Comparison of ENCODE assay signal across 25 cellular contexts in genomic region chr16:49800441-49800840, GRCh38. TPM values are rescaled to one million over a fixed set of nuclear protein-coding genes. Genes with fewer than 3 reads are reported as not detected.
"Had no signal": no experiment of that assay in that cellular context is flagged by ENCODE, and none has a peak within 500 bp of the region (broad histone marks: within the 10 kb centered on the region; RNA-seq: fewer than 3 reads in every experiment).

No MANE protein-coding gene starts in this region.

- H3K27ac ChIP-seq: cardiac muscle cell, PC-9 had no signal

- H3K36me3 ChIP-seq: cardiac muscle cell, MG63 had no signal

- H3K4me3 Mint-ChIP-seq: activated B cell treated with CpG ODN at 0.5 μM for 24 hours; activated CD4-positive, alpha-beta T cell treated with anti-CD3 and anti-CD28 coated beads, Interleukin-2, amount 10 ng/mL, durations not matched to agents 24 days and 14 days; activated CD8-positive, alpha-beta memory T cell treated with anti-CD3 and anti-CD28 coated beads, Interleukin-2, amount 10 ng/mL, durations not matched to agents 7 days and 5 days; activated naive CD8-positive, alpha-beta T cell; activated T-cell treated with anti-CD3 and anti-CD28 coated beads, Interleukin-2, amount 50 U/mL, for 24 hours; activated T-helper 1 cell treated with anti-CD3 and anti-CD28 coated beads, Interleukin-12 subunit alpha, Interleukin-12 subunit beta, Interleukin-2, Interleukin-4 antibody, amounts not matched to agents 30 ng/mL and 10 ng/mL and 1 ng/mL, durations not matched to agents 14 hours and 24 hours and 36 hours; brain; T-helper 1 cell treated with Interleukin-12 subunit alpha and Interleukin-12 subunit beta and Interleukin-4 antibody, amounts not matched to agents 30 μg/mL and 1 μg/mL, for 36 hours had no signal

- H3K27me3 ChIP-seq: cardiac muscle cell, MG63 had no signal

- H3K27me3 Mint-ChIP-seq: activated B cell treated with CpG ODN at 0.5 μM for 24 hours; activated CD4-positive, alpha-beta T cell treated with anti-CD3 and anti-CD28 coated beads, Interleukin-2, amount 10 ng/mL, durations not matched to agents 24 days and 14 days; activated naive CD8-positive, alpha-beta T cell; brain had no signal

- FAIRE-seq: astrocyte had no signal

- DNase-seq: activated B cell treated with CpG ODN at 0.5 μM for 24 hours; activated CD4-positive, alpha-beta T cell treated with anti-CD3 and anti-CD28 coated beads for 1 hour; activated CD4-positive, alpha-beta T cell treated with anti-CD3 and anti-CD28 coated beads, Interleukin-2, amount 10 ng/mL, durations not matched to agents 24 days and 14 days; activated CD4-positive, alpha-beta T cell treated with anti-CD3 and anti-CD28 coated beads, Interleukin-2, amount 50 U/mL, for 48 hours; activated CD8-positive, alpha-beta memory T cell treated with anti-CD3 and anti-CD28 coated beads, Interleukin-2, amount 10 ng/mL, durations not matched to agents 7 days and 5 days; activated effector memory CD4-positive, alpha-beta T cell treated with Interleukin-2 at 50 U/mL for 16 hours; activated naive CD4-positive, alpha-beta T cell; activated T-cell treated with anti-CD3 and anti-CD28 coated beads, Interleukin-2, amount 50 U/mL, for 24 hours; MG63; NCI-H1092 treated with DMSO at 0.1 percent for 48 hours; NCI-H1417 treated with DMSO at 0.1 percent for 48 hours; NCI-H187; NCI-H2081; NCI-H2227 treated with DMSO at 0.1 percent for 48 hours; NCI-H526 treated with DMSO at 0.1 percent for 48 hours; PC-9; SHP77 treated with DMSO at 0.1 percent for 48 hours had no signal

- ATAC-seq: activated CD8-positive, alpha-beta memory T cell treated with anti-CD3 and anti-CD28 coated beads, Interleukin-2, amount 10 ng/mL, durations not matched to agents 7 days and 5 days had no signal

- H3K4me1 Mint-ChIP-seq: activated B cell treated with CpG ODN at 0.5 μM for 24 hours; activated CD4-positive, alpha-beta T cell treated with anti-CD3 and anti-CD28 coated beads, Interleukin-2, amount 10 ng/mL, durations not matched to agents 24 days and 14 days; activated CD8-positive, alpha-beta memory T cell treated with anti-CD3 and anti-CD28 coated beads, Interleukin-2, amount 10 ng/mL, durations not matched to agents 7 days and 5 days had no signal

- H2AFZ ChIP-seq: PC-9 had no signal

- H3K27ac Mint-ChIP-seq: activated B cell treated with CpG ODN at 0.5 μM for 24 hours; activated CD4-positive, alpha-beta T cell treated with anti-CD3 and anti-CD28 coated beads, Interleukin-2, amount 10 ng/mL, durations not matched to agents 24 days and 14 days; activated CD8-positive, alpha-beta memory T cell treated with anti-CD3 and anti-CD28 coated beads, Interleukin-2, amount 10 ng/mL, durations not matched to agents 7 days and 5 days; activated naive CD8-positive, alpha-beta T cell; activated T-cell treated with anti-CD3 and anti-CD28 coated beads, Interleukin-2, amount 50 U/mL, for 24 hours; activated T-helper 1 cell treated with anti-CD3 and anti-CD28 coated beads, Interleukin-12 subunit alpha, Interleukin-12 subunit beta, Interleukin-2, Interleukin-4 antibody, amounts not matched to agents 30 ng/mL and 10 ng/mL and 1 ng/mL, durations not matched to agents 14 hours and 24 hours and 36 hours; brain; T-helper 1 cell treated with Interleukin-12 subunit alpha and Interleukin-12 subunit beta and Interleukin-4 antibody, amounts not matched to agents 30 μg/mL and 1 μg/mL, for 36 hours had no signal

- H3K36me3 Mint-ChIP-seq: activated CD8-positive, alpha-beta memory T cell treated with anti-CD3 and anti-CD28 coated beads, Interleukin-2, amount 10 ng/mL, durations not matched to agents 7 days and 5 days; activated naive CD8-positive, alpha-beta T cell had no signal

- H3K9me3 ChIP-seq: MG63 had no signal

- H3K9me3 Mint-ChIP-seq: activated B cell treated with CpG ODN at 0.5 μM for 24 hours; activated CD4-positive, alpha-beta T cell treated with anti-CD3 and anti-CD28 coated beads, Interleukin-2, amount 10 ng/mL, durations not matched to agents 24 days and 14 days; activated T-cell treated with anti-CD3 and anti-CD28 coated beads, Interleukin-2, amount 50 U/mL, for 24 hours; activated T-helper 1 cell treated with anti-CD3 and anti-CD28 coated beads, Interleukin-12 subunit alpha, Interleukin-12 subunit beta, Interleukin-2, Interleukin-4 antibody, amounts not matched to agents 30 ng/mL and 10 ng/mL and 1 ng/mL, durations not matched to agents 14 hours and 24 hours and 36 hours; brain; T-helper 1 cell treated with Interleukin-12 subunit alpha and Interleukin-12 subunit beta and Interleukin-4 antibody, amounts not matched to agents 30 μg/mL and 1 μg/mL, for 36 hours had no signal

- H3K4me2 ChIP-seq: PC-9 had no signal

- H3K4me3 ChIP-seq: cardiac muscle cell, MG63, PC-9 had no signal

RNA-seq across cellular contexts. Expression of gene ZNF423, which starts 55.5 kb away (rescaled TPM):
- total RNA-seq: activated B cell treated with CpG ODN at 0.5 μM for 24 hours; activated CD4-positive, alpha-beta T cell treated with anti-CD3 and anti-CD28 coated beads, Interleukin-2, amount 10 ng/mL, durations not matched to agents 24 days and 14 days; activated CD8-positive, alpha-beta memory T cell treated with anti-CD3 and anti-CD28 coated beads, Interleukin-2, amount 10 ng/mL, durations not matched to agents 7 days and 5 days; activated T-helper 1 cell treated with anti-CD3 and anti-CD28 coated beads, Interleukin-12 subunit alpha, Interleukin-12 subunit beta, Interleukin-2, Interleukin-4 antibody, amounts not matched to agents 30 ng/mL and 10 ng/mL and 1 ng/mL, durations not matched to agents 14 hours and 24 hours and 36 hours; NCI-H460; PC-9; SK-MEL-5 had no signal
